9 cellular contexts compared by ENCODE assay signal in the genomic region with DNA sequence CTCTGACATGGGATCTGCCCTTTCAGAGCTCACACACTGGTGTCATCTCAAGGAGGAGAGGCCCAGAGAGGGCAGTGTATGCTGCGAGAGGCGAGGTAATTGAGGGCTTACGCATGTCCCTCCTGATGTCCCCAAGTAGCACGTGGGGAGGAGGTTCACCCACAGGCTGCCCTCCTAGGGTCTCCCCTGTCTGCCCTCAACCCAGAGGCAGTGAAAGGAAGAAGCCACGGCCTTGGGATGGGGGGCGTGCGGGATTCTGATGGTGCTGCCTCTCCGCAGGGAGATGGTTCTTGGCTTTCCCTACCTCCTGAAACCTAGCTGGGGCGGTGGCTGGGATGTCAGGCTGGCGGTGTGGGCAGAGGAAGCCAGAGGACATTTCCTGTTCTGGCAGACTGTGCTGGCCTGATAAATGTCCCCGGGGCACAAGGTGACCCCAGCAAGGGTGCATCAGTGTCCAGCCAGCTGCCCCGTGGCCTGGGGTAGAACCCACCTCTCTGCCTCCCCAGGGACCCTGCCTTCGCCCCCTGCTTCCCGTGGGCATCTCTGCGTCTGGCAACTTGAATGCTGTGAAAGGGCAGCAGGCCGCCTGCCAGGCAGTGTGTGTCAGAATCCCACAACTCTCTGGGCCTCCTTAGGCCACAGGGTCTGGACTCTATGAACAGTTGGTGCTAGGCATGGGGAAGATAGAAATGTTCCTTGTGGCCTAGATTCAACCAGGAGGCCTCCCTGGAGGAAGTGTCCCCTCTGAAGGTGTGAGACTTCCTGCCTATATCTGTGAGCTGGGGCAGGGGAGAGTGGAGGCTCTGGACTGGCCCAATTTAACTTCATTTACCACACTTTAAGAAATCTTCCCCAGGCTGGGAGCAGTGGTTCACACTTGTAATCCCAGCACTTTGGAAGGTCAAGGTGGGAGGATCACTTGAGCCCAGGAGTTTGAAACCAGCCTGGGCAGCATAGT. TPM values are rescaled to one million over a fixed set of nuclear protein-coding genes. Genes with fewer than 3 reads are reported as not detected.
DNase-seq lines count a peak whose midpoint lies in the region; TF ChIP-seq lines count a peak whose summit lies in the region.
"Had no signal": no experiment of that assay in that cellular context is flagged by ENCODE, and none has a peak within 500 bp of the region (broad histone marks: within the 10 kb centered on the region; RNA-seq: fewer than 3 reads in every experiment).

No MANE protein-coding gene starts in this region.

- in situ Hi-C loops in ACHN (cut with HindIII; ENCODE audit: low pct_ligation_motif_present, low pct_unique_long_range_greater_than_20kb, low sequenced_read_pairs) = no loop called here

- no peaks in the 10 kb centered on the region for H3K9me3 Mint-ChIP-seq in endodermal cell

- H3K27ac ChIP-seq in RWPE1 (peak overlapping the region; percentile 69), endodermal cell (ENCODE audit: low read depth, low read length) (peak overlapping the region; percentile 36)

- peaks cover 31% of the 10 kb centered on the region for H3K4me1 ChIP-seq in endodermal cell (ENCODE audit: control insufficient read depth, insufficient read depth, low read length)

- DNase-seq in EL = peak; percentile 69
- DNase-seq in RWPE1 (ENCODE audit: low spot score) = no peak
- peak; percentile 76 for DNase-seq in endodermal cell
- peak; percentile 81 for DNase-seq in posterior vena cava (ENCODE audit: low spot score)
- no peak for DNase-seq in GF-D8 (lab: John Stamatoyannopoulos, UW)
- DNase-seq in ACHN = no peak
- DNase-seq in NCI-H187 (lab: John Stamatoyannopoulos, UW) = no peak
- DNase-seq in KG1 (lab: John Stamatoyannopoulos, UW) = no peak
- DNase-seq: SHP77 treated with DMSO at 0.1 percent for 48 hours had no signal

- WGBS in endodermal cell (ENCODE audit: insufficient coverage in 1 of 2, insufficient read length in 1 of 2), 2 experiments = 84 to 86% methylated on average over 12 to 16 of the region's 16 CpGs

- no peak overlapping the region for H3K4me3 ChIP-seq in endodermal cell (ENCODE audit: low read length)

- H3K27me3 Mint-ChIP-seq in endodermal cell (ENCODE audit: insufficient read depth) = peaks cover 7% of the 10 kb centered on the region

- no peak overlapping the region for H3K9ac ChIP-seq in endodermal cell (ENCODE audit: extremely low read depth, low read length, poor library complexity, severe bottlenecking)

- H3K9me3 ChIP-seq in endodermal cell (ENCODE audit: control insufficient read depth, low read length) = no peaks in the 10 kb centered on the region

- H3K4me3 Mint-ChIP-seq in endodermal cell = no peak overlapping the region

- H3K27me3 ChIP-seq in endodermal cell (ENCODE audit: control insufficient read depth, insufficient read depth, low read length, poor library complexity, severe bottlenecking) = no peaks in the 10 kb centered on the region

- CTCF ChIA-PET in RWPE1 (lab: Yijun Ruan, JAX) = interaction anchor here (1.1 to 2.0 kb wide), 2 partner anchors 14 to 79 kb away, joined by 3 to 7 read pairs; no protein-coding TSS in a partner anchor

- no peaks in the 10 kb centered on the region for H3K36me3 Mint-ChIP-seq in endodermal cell (ENCODE audit: low read depth)

- H3K36me3 ChIP-seq in endodermal cell (ENCODE audit: control insufficient read depth, insufficient read depth, low read length) = no peaks in the 10 kb centered on the region

- peak overlapping the region; percentile 55 for H3K27ac Mint-ChIP-seq in endodermal cell

- intact Hi-C loops in posterior vena cava (cut with DNase I) = no loop called here

- POLR2A ChIA-PET in RWPE1 (lab: Yijun Ruan, JAX; ENCODE audit: low non-redundant PET) = no interaction called here

- TF ChIP-seq CTCF in RWPE1 (conservative IDR thresholded peaks at IDR 0.05; ENCODE audit: low read depth) (no peak), endodermal cell (conservative IDR thresholded peaks at IDR 0.05) (no peak)

- H3K4me1 Mint-ChIP-seq in endodermal cell = peaks cover 34% of the 10 kb centered on the region

RNA-seq across cellular contexts. Expression of gene SH2B3, which starts 4.8 kb away (rescaled TPM):
- 1 to 10 TPM; 6.8 to 6.9 TPM for total RNA-seq in endodermal cell
- polyA plus RNA-seq in endodermal cell (2013, experiment 1 of 2) = 6.2 TPM
- polyA plus RNA-seq in endodermal cell (2013, experiment 2 of 2) = 5.0 TPM
- total RNA-seq in posterior vena cava = 10 to 100 TPM; 31.9 to 32.4 TPM

RNA-seq across cellular contexts. Expression of gene PHETA1, which starts 41.6 kb away (rescaled TPM):
- 10 to 100 TPM; 15.0 to 19.2 TPM for total RNA-seq in endodermal cell
- 11.7 TPM for polyA plus RNA-seq in endodermal cell (2013, experiment 1 of 2)
- polyA plus RNA-seq in endodermal cell (2013, experiment 2 of 2) = 11.6 TPM
- total RNA-seq in posterior vena cava = 10 to 100 TPM in 1 of 2 donors, 1 to 10 TPM in 1; 8.3 to 10.2 TPM

Comparison
In these comparisons a context has a peak if more than half of its experiments do, and no peak if none do; other contexts are left out.
1. DNase-seq: peak in EL (single experiment), endodermal cell (single experiment) and posterior vena cava (single experiment); none in RWPE1 (single experiment), GF-D8 (single experiment), ACHN (single experiment), NCI-H187 (0 of 2) and KG1 (single experiment).
2. RNA of gene SH2B3, which starts 4.8 kb away (total RNA-seq): 31.9 to 32.4 TPM in posterior vena cava; 6.8 to 6.9 TPM in endodermal cell; every median in the first group is over 4 times any median in the second.